In the genomic region with DNA sequence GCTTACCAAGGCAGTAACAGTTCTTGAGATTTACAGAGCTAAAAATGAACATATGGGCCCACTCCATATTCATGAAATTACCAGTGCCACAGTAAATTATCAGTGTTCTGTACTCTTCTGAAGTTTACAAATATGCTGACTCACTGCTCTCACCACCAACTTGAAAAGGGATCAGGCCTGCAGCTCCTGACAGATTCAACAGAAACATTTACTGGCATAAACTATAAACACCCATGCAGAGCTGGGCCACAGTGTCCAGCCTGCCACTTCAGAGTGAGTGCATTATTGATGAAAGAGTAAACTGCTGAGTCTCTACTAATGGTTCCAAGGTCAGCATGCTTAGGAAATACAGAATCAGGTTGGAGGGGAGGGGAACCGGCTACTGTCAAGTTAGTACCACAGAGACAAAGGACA, we compare ENCODE assay signal across 9 cellular contexts.
DNase-seq lines count a peak whose midpoint lies in the region; ATAC-seq and TF ChIP-seq lines count a peak whose summit lies in the region.
"Had no signal": no experiment of that assay in that cellular context is flagged by ENCODE, and none has a peak within 500 bp of the region (broad histone marks: within the 10 kb centered on the region; RNA-seq: fewer than 3 reads in every experiment).

No MANE protein-coding gene starts in this region.

- no peaks in the 10 kb centered on the region for H3K9me3 Mint-ChIP-seq in CD4-positive, alpha-beta memory T cell
- no peaks in the 10 kb centered on the region for H3K9me3 Mint-ChIP-seq in naive thymus-derived CD4-positive, alpha-beta T cell

- H3K36me3 ChIP-seq in CD4-positive, alpha-beta memory T cell (ENCODE audit: insufficient read depth, low read length) = peaks cover 6% of the 10 kb centered on the region
- peaks cover 2 to 34% (median 7%) of the 10 kb centered on the region in 3 experiments for H3K36me3 ChIP-seq in naive thymus-derived CD4-positive, alpha-beta T cell (ENCODE audit: control insufficient read depth in 2 of 3, insufficient read depth in 3 of 3, low read length in 3 of 3)

- H3K27me3 Mint-ChIP-seq in CD4-positive, alpha-beta memory T cell = no peaks in the 10 kb centered on the region
- H3K27me3 Mint-ChIP-seq in naive thymus-derived CD4-positive, alpha-beta T cell = no peaks in the 10 kb centered on the region

- H3K4me3 Mint-ChIP-seq in CD4-positive, alpha-beta memory T cell = no peak overlapping the region
- no peak overlapping the region for H3K4me3 Mint-ChIP-seq in naive thymus-derived CD4-positive, alpha-beta T cell

- ATAC-seq in naive thymus-derived CD4-positive, alpha-beta T cell = no peak
- ATAC-seq in HG03196 (IDR thresholded peaks at IDR 0.05; ENCODE audit: unreplicated experiment) (no peak), HG02759 (IDR thresholded peaks at IDR 0.05; ENCODE audit: unreplicated experiment) (no peak), HG03097 (IDR thresholded peaks at IDR 0.05; ENCODE audit: low FRiP score, unreplicated experiment) (no peak)

- H3K27me3 ChIP-seq in CD4-positive, alpha-beta memory T cell (ENCODE audit: insufficient read depth, low read length) = no peaks in the 10 kb centered on the region
- H3K27me3 ChIP-seq in naive thymus-derived CD4-positive, alpha-beta T cell (ENCODE audit: control insufficient read depth in 2 of 2, insufficient read depth in 2 of 2, low read length in 2 of 2) = no peaks in the 10 kb centered on the region
- H3K27me3 ChIP-seq: neutrophil had no signal

- H3K36me3 Mint-ChIP-seq in CD4-positive, alpha-beta memory T cell = peaks cover 25 to 54% of the 10 kb centered on the region in 2 donors
- H3K36me3 Mint-ChIP-seq in naive thymus-derived CD4-positive, alpha-beta T cell = peaks cover 2 to 53% (median 16%) of the 10 kb centered on the region in 5 donors

- H3K4me1 ChIP-seq in CD4-positive, alpha-beta memory T cell (ENCODE audit: insufficient read depth, low read length) = no peaks in the 10 kb centered on the region
- H3K4me1 ChIP-seq in naive thymus-derived CD4-positive, alpha-beta T cell (ENCODE audit: control insufficient read depth in 2 of 2, insufficient read depth in 2 of 2, low read length in 2 of 2) = no peaks in the 10 kb centered on the region

- intact Hi-C loops in CD4-positive, alpha-beta memory T cell (cut with micrococcal nuclease) = no loop called here
- intact Hi-C loops in naive thymus-derived CD4-positive, alpha-beta T cell (cut with micrococcal nuclease) = no loop called here

- DNase-seq in CD4-positive, alpha-beta memory T cell = no peak
- DNase-seq in NCI-H524 (lab: John Stamatoyannopoulos, UW) = peak; percentile 29 to 53
- peak; percentile 42 for DNase-seq in epithelial cell of esophagus (ENCODE audit: low read depth)
- no peak for DNase-seq in naive thymus-derived CD4-positive, alpha-beta T cell
- DNase-seq in cortex of kidney (lab: John Stamatoyannopoulos, UW) = no peak

- peaks cover 0 to 5% (median 1%) of the 10 kb centered on the region in 4 donors for H3K4me1 Mint-ChIP-seq in CD4-positive, alpha-beta memory T cell
- H3K4me1 Mint-ChIP-seq in naive thymus-derived CD4-positive, alpha-beta T cell = peaks cover 0 to 14% (median 5%) of the 10 kb centered on the region in 7 donors

- H3K4me3 ChIP-seq in CD4-positive, alpha-beta memory T cell (ENCODE audit: low read length in 2 of 2) = no peak overlapping the region
- H3K4me3 ChIP-seq in epithelial cell of esophagus (ENCODE audit: low read length) = no peak overlapping the region
- H3K4me3 ChIP-seq in naive thymus-derived CD4-positive, alpha-beta T cell (ENCODE audit: low read length) = no peak overlapping the region

- H3K27ac Mint-ChIP-seq in CD4-positive, alpha-beta memory T cell = peak overlapping the region in 4 of 7 donors; percentile 3 to 52 (median 30)
- peak overlapping the region in 5 of 9 donors; percentile 5 to 52 (median 34) for H3K27ac Mint-ChIP-seq in naive thymus-derived CD4-positive, alpha-beta T cell

- CTCF ChIA-PET in CD4-positive, alpha-beta memory T cell (lab: Charles Lee; ENCODE audit: partially characterized antibody) = no interaction called here
- CTCF ChIA-PET in naive thymus-derived CD4-positive, alpha-beta T cell (lab: Charles Lee) = no interaction called here

- POLR2A ChIA-PET in CD4-positive, alpha-beta memory T cell (lab: Charles Lee; ENCODE audit: partially characterized antibody) = no interaction called here
- POLR2A ChIA-PET in naive thymus-derived CD4-positive, alpha-beta T cell (lab: Charles Lee) = no interaction called here

- H3K9me3 ChIP-seq in CD4-positive, alpha-beta memory T cell (ENCODE audit: control insufficient read depth in 1 of 2, low read length in 2 of 2) = no peaks in the 10 kb centered on the region
- H3K9me3 ChIP-seq in naive thymus-derived CD4-positive, alpha-beta T cell (ENCODE audit: control insufficient read depth in 2 of 3, low read length in 3 of 3) = no peaks in the 10 kb centered on the region
- H3K9me3 ChIP-seq: neutrophil had no signal

- no peak overlapping the region for H3K27ac ChIP-seq in CD4-positive, alpha-beta memory T cell (ENCODE audit: low read depth, low read length)
- H3K27ac ChIP-seq in naive thymus-derived CD4-positive, alpha-beta T cell (ENCODE audit: low read depth, low read length) = no peak overlapping the region
- H3K27ac ChIP-seq: neutrophil had no signal

- no peak for TF ChIP-seq CTCF in epithelial cell of esophagus (IDR thresholded peaks at IDR 0.05; ENCODE audit: insufficient read depth, low read depth, low read length, missing control alignments)

Comparison
In these comparisons a context has a peak if more than half of its experiments do, and no peak if none do; other contexts are left out.
1. DNase-seq: peak in NCI-H524 (2 of 2) and epithelial cell of esophagus (single experiment); none in CD4-positive, alpha-beta memory T cell (0 of 5), naive thymus-derived CD4-positive, alpha-beta T cell (0 of 9) and cortex of kidney (single experiment).